8 cellular contexts compared by ENCODE assay signal in the genomic region with DNA sequence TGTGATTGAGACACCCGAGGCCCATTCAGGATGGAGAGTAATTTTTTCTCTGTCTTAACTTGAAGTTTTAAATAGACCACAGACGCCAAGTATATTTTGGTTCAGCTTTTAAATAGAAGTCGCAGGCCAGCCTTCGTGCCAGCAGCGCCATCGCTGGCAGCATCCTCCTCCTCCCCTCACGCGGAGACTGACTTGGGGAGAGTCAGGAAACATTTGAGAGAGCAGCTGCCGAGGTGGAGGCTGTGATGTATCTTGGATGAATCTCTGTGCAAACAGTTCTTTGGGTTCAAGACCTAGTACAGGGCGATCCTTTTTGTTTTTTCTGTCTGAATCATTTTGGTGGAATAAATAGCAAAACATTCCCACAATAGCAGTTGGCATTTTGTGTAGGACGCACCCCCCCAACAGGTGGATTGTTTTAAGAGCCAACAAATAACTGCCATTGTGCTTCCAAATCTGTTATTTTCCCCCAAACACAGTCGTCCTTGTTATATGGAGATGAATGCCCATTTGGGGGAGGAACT. TPM values are rescaled to one million over a fixed set of nuclear protein-coding genes. Genes with fewer than 3 reads are reported as not detected.
DNase-seq lines count a peak whose midpoint lies in the region; ATAC-seq and TF ChIP-seq lines count a peak whose summit lies in the region.

No MANE protein-coding gene starts in this region.

- H3K27me3 Mint-ChIP-seq in T-helper 1 cell treated with Interleukin-12 subunit alpha and Interleukin-12 subunit beta and Interleukin-4 antibody, amounts not matched to agents 30 μg/mL and 1 μg/mL, for 36 hours (ENCODE audit: low read depth): no peaks in the 10 kb centered on the region

- DNase-seq in COR-L47 (lab: John Stamatoyannopoulos, UW) (peak; percentile 22), brain microvascular endothelial cell (no peak), SKM-1 treated with dmso at 0.1 percent for 144 hours (lab: John Stamatoyannopoulos, UW; ENCODE audit: unreplicated experiment) (no peak)

- H3K36me3 Mint-ChIP-seq in T-helper 1 cell treated with Interleukin-12 subunit alpha and Interleukin-12 subunit beta and Interleukin-4 antibody, amounts not matched to agents 30 μg/mL and 1 μg/mL, for 36 hours (ENCODE audit: low read depth): no peaks in the 10 kb centered on the region

- H3K9ac ChIP-seq in iPS-20b (ENCODE audit: low read depth, low read length) (peak overlapping the region; percentile 66), skeletal muscle satellite cell (ENCODE audit: low read depth, low read length) (peak overlapping the region; percentile 75)

- H3K4me1 ChIP-seq in iPS-20b (ENCODE audit: insufficient read depth, low read length): peaks cover 12% of the 10 kb centered on the region
- H3K4me1 ChIP-seq in skeletal muscle satellite cell (ENCODE audit: control insufficient read depth, insufficient read depth, low read length): peaks cover 20% of the 10 kb centered on the region

- peak overlapping the region; percentile 96 for H3K4me2 ChIP-seq in skeletal muscle satellite cell (ENCODE audit: low read length)

- TF ChIP-seq CTCF in brain microvascular endothelial cell (IDR thresholded peaks at IDR 0.05; ENCODE audit: low read depth, low read length, missing control alignments): peak; percentile 40

- no peaks in the 10 kb centered on the region for H3K9me3 Mint-ChIP-seq in T-helper 1 cell treated with Interleukin-12 subunit alpha and Interleukin-12 subunit beta and Interleukin-4 antibody, amounts not matched to agents 30 μg/mL and 1 μg/mL, for 36 hours

- peaks cover 18% of the 10 kb centered on the region for H3K4me1 Mint-ChIP-seq in T-helper 1 cell treated with Interleukin-12 subunit alpha and Interleukin-12 subunit beta and Interleukin-4 antibody, amounts not matched to agents 30 μg/mL and 1 μg/mL, for 36 hours (ENCODE audit: low read depth)

- H3K27me3 ChIP-seq in brain microvascular endothelial cell (replicated peaks): no peaks in the 10 kb centered on the region
- H3K27me3 ChIP-seq in iPS-20b (ENCODE audit: insufficient read depth, low read length): no peaks in the 10 kb centered on the region
- H3K27me3 ChIP-seq in skeletal muscle satellite cell (ENCODE audit: control insufficient read depth, insufficient read depth, low read length): no peaks in the 10 kb centered on the region

- ATAC-seq in HG03460 (IDR thresholded peaks at IDR 0.05; ENCODE audit: unreplicated experiment) (peak; percentile 14), GM21360 (IDR thresholded peaks at IDR 0.05; ENCODE audit: unreplicated experiment) (no peak)

- H3K27ac Mint-ChIP-seq in T-helper 1 cell treated with Interleukin-12 subunit alpha and Interleukin-12 subunit beta and Interleukin-4 antibody, amounts not matched to agents 30 μg/mL and 1 μg/mL, for 36 hours: peak overlapping the region; percentile 92

- H3K9me3 ChIP-seq in iPS-20b (ENCODE audit: insufficient read depth, low read depth, low read length): no peaks in the 10 kb centered on the region
- H3K9me3 ChIP-seq in skeletal muscle satellite cell (replicated peaks; ENCODE audit: low read length): no peaks in the 10 kb centered on the region

- H3K36me3 ChIP-seq in brain microvascular endothelial cell (replicated peaks) (no peaks in the 10 kb centered on the region), iPS-20b (ENCODE audit: insufficient read depth, low read depth, low read length) (no peaks in the 10 kb centered on the region), skeletal muscle satellite cell (ENCODE audit: insufficient read depth, low read length) (no peaks in the 10 kb centered on the region)

- in situ Hi-C loops in brain microvascular endothelial cell (cut with HindIII; ENCODE audit: low pct_ligation_motif_present, low sequenced_read_pairs): no loop called here

- H3K4me3 Mint-ChIP-seq in T-helper 1 cell treated with Interleukin-12 subunit alpha and Interleukin-12 subunit beta and Interleukin-4 antibody, amounts not matched to agents 30 μg/mL and 1 μg/mL, for 36 hours: peak overlapping the region; percentile 90

- H3K27ac ChIP-seq in brain microvascular endothelial cell: no peak overlapping the region
- peak overlapping the region; percentile 1 for H3K27ac ChIP-seq in iPS-20b (ENCODE audit: low read length)

- H3K4me3 ChIP-seq in brain microvascular endothelial cell (ENCODE audit: low read depth, low read length) (peak overlapping the region; percentile 70), iPS-20b (ENCODE audit: low read length) (peak overlapping the region; percentile 67), skeletal muscle satellite cell (ENCODE audit: low read length) (peak overlapping the region; percentile 73)

RNA-seq across cellular contexts. Expression of gene DMC1, which starts 0.9 kb away (rescaled TPM):
- 2.6 and 7.1 TPM in 2 replicates for total RNA-seq in skeletal muscle satellite cell (2012; rRNA removed)
